7 cellular contexts compared by ENCODE assay signal in the genomic region with DNA sequence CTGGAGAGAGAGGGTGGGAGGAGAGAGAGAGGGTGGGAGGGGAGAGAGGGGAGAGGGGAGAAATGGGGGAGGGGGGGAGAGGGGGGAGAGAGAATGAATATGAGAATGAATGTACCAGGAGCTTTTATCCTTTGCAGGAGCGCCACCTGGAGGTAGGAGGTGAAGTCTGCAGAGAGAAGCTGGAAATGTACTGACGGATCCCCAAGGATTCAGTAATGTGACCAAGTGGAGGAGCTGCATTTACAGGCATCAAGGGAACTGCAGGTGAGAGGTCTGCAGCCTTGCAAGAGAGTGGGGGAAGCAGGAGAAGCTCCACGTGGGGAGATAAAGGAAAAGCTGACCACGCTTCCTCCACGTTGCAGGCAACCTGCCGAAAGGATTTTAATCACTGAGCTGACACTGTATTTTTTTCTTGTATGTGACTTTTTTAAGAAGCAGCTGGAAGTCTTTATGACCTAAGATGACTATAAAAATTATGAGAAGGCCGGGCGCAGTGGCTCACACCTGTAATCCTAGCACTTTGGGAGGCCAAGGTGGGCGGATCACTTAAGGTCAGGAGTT. TPM values are rescaled to one million over a fixed set of nuclear protein-coding genes. Genes with fewer than 3 reads are reported as not detected.
DNase-seq lines count a peak whose midpoint lies in the region; TF ChIP-seq lines count a peak whose summit lies in the region.

No MANE protein-coding gene starts in this region.

- H3K36me3 Mint-ChIP-seq in chondrocyte (ENCODE audit: low read depth), result no peaks in the 10 kb centered on the region

- H3K4me3 Mint-ChIP-seq in chondrocyte (ENCODE audit: unreplicated experiment), result no peak overlapping the region

- no peak overlapping the region for H3K27ac Mint-ChIP-seq in chondrocyte (ENCODE audit: unreplicated experiment)

- peak; percentile 52 for DNase-seq in GM10266 (ENCODE audit: extremely low spot score)
- DNase-seq in NCI-H1048 (lab: John Stamatoyannopoulos, UW), result peak; percentile 8
- DNase-seq in activated CD4-positive, CD25-positive, alpha-beta regulatory T cell treated with anti-CD3 and anti-CD28 coated beads, Interleukin-2, amount 50 U/mL, for 16 hours (ENCODE audit: low read depth, low spot score), result peak; percentile 30
- DNase-seq in chondrocyte (ENCODE audit: low spot score), result no peak
- DNase-seq in medulla oblongata (ENCODE audit: extremely low spot score), result peak; percentile 69
- peak; percentile 2 to 15 for DNase-seq in stimulated activated CD8-positive, alpha-beta memory T cell treated with anti-CD3 and anti-CD28 coated beads, Interleukin-4, amount 100 ng/mL, for 1 hour (ENCODE audit: low read depth in 2 of 2, low spot score in 1 of 2)
- no peak for DNase-seq in DMS153 (lab: John Stamatoyannopoulos, UW)

- TF ChIP-seq CTCF in GM10266 (IDR thresholded peaks at IDR 0.05; ENCODE audit: control insufficient read depth, insufficient read depth, low read depth, missing control alignments), result peak; percentile 64
- peak; percentile 75 for TF ChIP-seq CTCF in chondrocyte (IDR thresholded peaks at IDR 0.05)

- no peaks in the 10 kb centered on the region for H3K4me1 Mint-ChIP-seq in chondrocyte (ENCODE audit: low read depth)

- H3K9me3 Mint-ChIP-seq in chondrocyte (ENCODE audit: low read depth), result no peaks in the 10 kb centered on the region

- peaks cover 14% of the 10 kb centered on the region for H3K27me3 Mint-ChIP-seq in chondrocyte (ENCODE audit: low read depth)

RNA-seq across cellular contexts. Expression of a gene that starts 33.7 kb away (rescaled TPM):
- total RNA-seq in chondrocyte, result not detected in 3 replicates

RNA-seq across cellular contexts. Expression of a gene that starts 38.6 kb away (rescaled TPM):
- total RNA-seq in chondrocyte, result not detected in 3 replicates

RNA-seq across cellular contexts. Expression of a gene that starts 51.2 kb away (rescaled TPM):
- not detected in 3 replicates for total RNA-seq in chondrocyte

Comparison
In these comparisons a context has a peak if more than half of its experiments do, and no peak if none do; other contexts are left out.
1. DNase-seq: peak in GM10266 (single experiment), NCI-H1048 (single experiment), activated CD4-positive, CD25-positive, alpha-beta regulatory T cell treated with anti-CD3 and anti-CD28 coated beads, Interleukin-2, amount 50 U/mL, for 16 hours (single experiment), medulla oblongata (single experiment) and stimulated activated CD8-positive, alpha-beta memory T cell treated with anti-CD3 and anti-CD28 coated beads, Interleukin-4, amount 100 ng/mL, for 1 hour (2 of 2); none in chondrocyte (single experiment) and DMS153 (single experiment).